Comparison of ENCODE assay signal across 10 cellular contexts in genomic region chr4:83552085-83552484, GRCh38. TPM values are rescaled to one million over a fixed set of nuclear protein-coding genes. Genes with fewer than 3 reads are reported as not detected.
DNase-seq lines count a peak whose midpoint lies in the region; FAIRE-seq and TF ChIP-seq lines count a peak whose summit lies in the region.
"Had no signal": no experiment of that assay in that cellular context is flagged by ENCODE, and none has a peak within 500 bp of the region (broad histone marks: within the 10 kb centered on the region; RNA-seq: fewer than 3 reads in every experiment).

No MANE protein-coding gene starts in this region.

- no peaks in the 10 kb centered on the region for H3K36me3 Mint-ChIP-seq in astrocyte (ENCODE audit: low read depth, unreplicated experiment)
- no peaks in the 10 kb centered on the region for H3K36me3 Mint-ChIP-seq in neural crest cell (ENCODE audit: low read depth)

- H3K9ac ChIP-seq in astrocyte (ENCODE audit: low read length): peak overlapping the region; percentile 31

- no peaks in the 10 kb centered on the region for H3K27me3 ChIP-seq in astrocyte (ENCODE audit: insufficient read depth, low read length)
- no peaks in the 10 kb centered on the region for H3K27me3 ChIP-seq in Peyer's patch

- DNase-seq in Daoy (ENCODE audit: low read depth) (peak; percentile 81), HT1080 (ENCODE audit: low read depth) (peak; percentile 61), astrocyte (ENCODE audit: low read depth) (no peak), neural crest cell (ENCODE audit: low read depth, low spot score) (no peak), Peyer's patch (no peak), T-helper 1 cell (no peak), NCI-H226 (no peak)
- no peak for DNase-seq in activated CD4-positive, alpha-beta T cell treated with anti-CD3 and anti-CD28 coated beads, Interleukin-2, amount 50 U/mL, for 4 hours
- DNase-seq: DMS153, substantia nigra had no signal

- no peak for FAIRE-seq in astrocyte (lab: Jason Lieb, UNC)

- H3K9me3 Mint-ChIP-seq in astrocyte (ENCODE audit: unreplicated experiment): no peaks in the 10 kb centered on the region
- no peaks in the 10 kb centered on the region for H3K9me3 Mint-ChIP-seq in neural crest cell

- H3K4me1 ChIP-seq in astrocyte (ENCODE audit: insufficient read depth, low read length): peaks cover 25% of the 10 kb centered on the region
- peaks cover 0 to 17% (median 1%) of the 10 kb centered on the region in 4 donors for H3K4me1 ChIP-seq in Peyer's patch

- H3K4me2 ChIP-seq in astrocyte (ENCODE audit: low read length): peak overlapping the region; percentile 37

- no peak for TF ChIP-seq POLR2A in Peyer's patch (IDR thresholded peaks at IDR 0.05)

- no peak overlapping the region for H3K4me3 ChIP-seq in astrocyte (ENCODE audit: insufficient read depth, low read depth, low read length)
- H3K4me3 ChIP-seq in Peyer's patch: no peak overlapping the region

- H3K36me3 ChIP-seq in astrocyte (ENCODE audit: insufficient read depth, low read length) (no peaks in the 10 kb centered on the region), Peyer's patch (no peaks in the 10 kb centered on the region)

- H3K4me1 Mint-ChIP-seq in astrocyte (ENCODE audit: low read depth, unreplicated experiment) (peaks cover 13% of the 10 kb centered on the region), neural crest cell (peaks cover 13% of the 10 kb centered on the region)

- H3K9me3 ChIP-seq in astrocyte (ENCODE audit: insufficient read depth, low read depth, low read length) (no peaks in the 10 kb centered on the region), Peyer's patch (no peaks in the 10 kb centered on the region)

- no peak overlapping the region for H3K27ac Mint-ChIP-seq in astrocyte (ENCODE audit: unreplicated experiment)
- H3K27ac Mint-ChIP-seq in neural crest cell (ENCODE audit: unreplicated experiment): peak overlapping the region; percentile 57

- H3K4me3 Mint-ChIP-seq in astrocyte (ENCODE audit: unreplicated experiment) (no peak overlapping the region), neural crest cell (no peak overlapping the region)

- H3K79me2 ChIP-seq in astrocyte (ENCODE audit: insufficient read depth, low read length): no peaks in the 10 kb centered on the region

- H3K27me3 Mint-ChIP-seq in astrocyte (ENCODE audit: low read depth, unreplicated experiment) (no peaks in the 10 kb centered on the region), neural crest cell (ENCODE audit: low read depth) (no peaks in the 10 kb centered on the region)

- H3K27ac ChIP-seq in astrocyte (ENCODE audit: low read depth, low read length) (peak overlapping the region; percentile 58), Peyer's patch (peak overlapping the region in 1 of 4 donors; percentile 53)

- no peak overlapping the region for H2AFZ ChIP-seq in astrocyte (ENCODE audit: low read depth, low read length)

- no peak for TF ChIP-seq CTCF in astrocyte (IDR thresholded peaks at IDR 0.05; ENCODE audit: insufficient read depth, low read depth, low read length)
- no peak for TF ChIP-seq CTCF in neural crest cell (conservative IDR thresholded peaks at IDR 0.05)
- TF ChIP-seq CTCF in Peyer's patch (IDR thresholded peaks at IDR 0.05): no peak

- no peaks in the 10 kb centered on the region for H4K20me1 ChIP-seq in astrocyte (ENCODE audit: insufficient read depth, low read length)

RNA-seq across cellular contexts. Expression of gene GPAT3, which starts 16.2 kb away (rescaled TPM):
- 29.7 and 31.3 TPM in 2 replicates for total RNA-seq in Daoy (2014; rRNA removed; shearing (Covaris generic))
- total RNA-seq in HT1080 (2014; rRNA removed; shearing (Covaris generic)): 106 and 121 TPM in 2 replicates
- 57.1 and 65.7 TPM in 2 replicates for polyA plus RNA-seq in HT1080 (2015; cell fraction: cytosol; rRNA removed)
- polyA plus RNA-seq in HT1080 (2015; cell fraction: nucleus; rRNA removed): 88.6 and 89.7 TPM in 2 replicates
- total RNA-seq in astrocyte (0.39 and 0.50 TPM in 2 replicates), neural crest cell (not detected in 2 replicates), Peyer's patch (10 to 100 TPM in 3 of 4 donors, 1 to 10 TPM in 1; 7.4 to 86.0 (median 51.8) TPM)

Comparison
In these comparisons a context has a peak if more than half of its experiments do, and no peak if none do; other contexts are left out.
1. DNase-seq: peak in Daoy (single experiment) and HT1080 (single experiment); none in astrocyte (single experiment), neural crest cell (single experiment), Peyer's patch (0 of 3), T-helper 1 cell (0 of 5), activated CD4-positive, alpha-beta T cell treated with anti-CD3 and anti-CD28 coated beads, Interleukin-2, amount 50 U/mL, for 4 hours (0 of 2) and NCI-H226 (single experiment).